In genomic region chr6:4018194-4019111, GRCh38 we compare ENCODE assay signal across 1 cellular context.
TF ChIP-seq lines count a peak whose summit lies in the region.

No MANE protein-coding gene starts in this region.

TF ChIP-seq in HepG2, 621 proteins besides CTCF, POLR2A, EP300 and RAD21 (continued from another document and continues in another):
- TF ChIP-seq ZNF180 (CRISPR knock-in tag; IDR thresholded peaks at IDR 0.05; ENCODE audit: borderline replicate concordance, low read depth) (peak; percentile 62; the same call in 1 of the 2 replicates), POLR2AphosphoS2 (IDR thresholded peaks at IDR 0.05; ENCODE audit: low read depth, low read length) (no peak), ZNF430 (CRISPR knock-in tag; IDR thresholded peaks at IDR 0.05) (peak; percentile 98), MATR3 (CRISPR knock-in tag; IDR thresholded peaks at IDR 0.05) (no peak), WIZ (CRISPR knock-in tag; IDR thresholded peaks at IDR 0.05) (no peak), TFDP1 (CRISPR knock-in tag; IDR thresholded peaks at IDR 0.05; ENCODE audit: borderline replicate concordance) (peak; percentile 66; the same call in 1 of the 2 replicates), MTF2 (CRISPR knock-in tag; IDR thresholded peaks at IDR 0.05; ENCODE audit: borderline replicate concordance) (peak; percentile 99), NR2F2 (IDR thresholded peaks at IDR 0.05; ENCODE audit: borderline replicate concordance, low read depth) (no peak), MEF2D (CRISPR knock-in tag; IDR thresholded peaks at IDR 0.05) (peak; percentile 96), FOXP4 (CRISPR knock-in tag; IDR thresholded peaks at IDR 0.05) (0 out of 2 replicates have a peak, but pooled peaks have one; percentile 29), SRY (CRISPR knock-in tag; IDR thresholded peaks at IDR 0.05) (peak; percentile 99), FUBP1 (CRISPR knock-in tag; IDR thresholded peaks at IDR 0.05; ENCODE audit: borderline replicate concordance) (no peak), KLF9 (CRISPR knock-in tag; IDR thresholded peaks at IDR 0.05; ENCODE audit: low read depth) (peak; percentile 81; the same call in 1 of the 2 replicates), ZNF225 (CRISPR knock-in tag; IDR thresholded peaks at IDR 0.05) (peak; percentile 95), HNF4G (IDR thresholded peaks at IDR 0.05; ENCODE audit: borderline replicate concordance, low read depth, low read length) (no peak; the same call in 1 of the 2 replicates), HNF4G (CRISPR knock-in tag; IDR thresholded peaks at IDR 0.05; ENCODE audit: borderline replicate concordance, low read depth) (no peak), ATF3 (CRISPR knock-in tag; IDR thresholded peaks at IDR 0.05) (peak; percentile 75), THAP11 (CRISPR knock-in tag; IDR thresholded peaks at IDR 0.05) (peak; percentile 85), E2F5 (CRISPR knock-in tag; conservative IDR thresholded peaks at IDR 0.05) (peak; percentile 70; the same call in 1 of the 2 replicates), ZNF280D (CRISPR knock-in tag; IDR thresholded peaks at IDR 0.05) (peak; percentile 98), ZSCAN9 (CRISPR knock-in tag; IDR thresholded peaks at IDR 0.05; ENCODE audit: borderline replicate concordance) (peak; percentile 96), ZNF784 (CRISPR knock-in tag; IDR thresholded peaks at IDR 0.05; ENCODE audit: borderline replicate concordance) (peak; percentile 97), ZBTB3 (CRISPR knock-in tag; IDR thresholded peaks at IDR 0.05; ENCODE audit: borderline replicate concordance, low read depth) (peak; percentile 88), PRPF4 (IDR thresholded peaks at IDR 0.05; ENCODE audit: low read depth, low read length, poor library complexity, severe bottlenecking) (no peak), ASH2L (IDR thresholded peaks at IDR 0.05; ENCODE audit: insufficient read length, low read depth, low read length) (peak; percentile 99), TCF7 (IDR thresholded peaks at IDR 0.05; ENCODE audit: low read depth) (peak; percentile 18; the same call in 1 of the 2 replicates), SRSF9 (IDR thresholded peaks at IDR 0.05; ENCODE audit: borderline replicate concordance, insufficient read depth, low read depth, low read length, poor library complexity, severe bottlenecking) (no peak), ZNF713 (CRISPR knock-in tag; IDR thresholded peaks at IDR 0.05) (no peak), FOXO4 (CRISPR knock-in tag; conservative IDR thresholded peaks at IDR 0.05) (peak; percentile 100), ZNF841 (CRISPR knock-in tag; IDR thresholded peaks at IDR 0.05; ENCODE audit: borderline replicate concordance) (no peak), AFF4 (CRISPR knock-in tag; IDR thresholded peaks at IDR 0.05) (peak; percentile 82; the same call in 1 of the 2 replicates), MLLT10 (CRISPR knock-in tag; IDR thresholded peaks at IDR 0.05) (no peak), RARG (CRISPR knock-in tag; IDR thresholded peaks at IDR 0.05; ENCODE audit: low read depth) (peak; percentile 91; the same call in 1 of the 2 replicates), RBM22 (optimal IDR thresholded peaks at IDR 0.05; ENCODE audit: low read length) (no peak), EHMT2 (IDR thresholded peaks at IDR 0.05; ENCODE audit: borderline replicate concordance, low read depth, low read length) (no peak), ZIK1 (CRISPR knock-in tag; IDR thresholded peaks at IDR 0.05; ENCODE audit: borderline replicate concordance, low read depth) (peak; percentile 61; the same call in 1 of the 2 replicates), MXD4 (CRISPR knock-in tag; IDR thresholded peaks at IDR 0.05) (peak; percentile 92), SP140L (CRISPR knock-in tag; IDR thresholded peaks at IDR 0.05; ENCODE audit: borderline replicate concordance) (peak; percentile 64; the same call in 1 of the 2 replicates), RFX1 (IDR thresholded peaks at IDR 0.05) (no peak), ZKSCAN5 (CRISPR knock-in tag; IDR thresholded peaks at IDR 0.05) (peak; percentile 83), ESRRA (CRISPR knock-in tag; IDR thresholded peaks at IDR 0.05; ENCODE audit: low read depth) (0 out of 2 replicates have a peak, but pooled peaks have one; percentile 64), U2AF1 (optimal IDR thresholded peaks at IDR 0.05; ENCODE audit: low read depth, low read length) (no peak), THAP9 (CRISPR knock-in tag; IDR thresholded peaks at IDR 0.05; ENCODE audit: borderline replicate concordance) (peak; percentile 93)
